ENCODE assay signal across 1 cellular context in the genomic region with DNA sequence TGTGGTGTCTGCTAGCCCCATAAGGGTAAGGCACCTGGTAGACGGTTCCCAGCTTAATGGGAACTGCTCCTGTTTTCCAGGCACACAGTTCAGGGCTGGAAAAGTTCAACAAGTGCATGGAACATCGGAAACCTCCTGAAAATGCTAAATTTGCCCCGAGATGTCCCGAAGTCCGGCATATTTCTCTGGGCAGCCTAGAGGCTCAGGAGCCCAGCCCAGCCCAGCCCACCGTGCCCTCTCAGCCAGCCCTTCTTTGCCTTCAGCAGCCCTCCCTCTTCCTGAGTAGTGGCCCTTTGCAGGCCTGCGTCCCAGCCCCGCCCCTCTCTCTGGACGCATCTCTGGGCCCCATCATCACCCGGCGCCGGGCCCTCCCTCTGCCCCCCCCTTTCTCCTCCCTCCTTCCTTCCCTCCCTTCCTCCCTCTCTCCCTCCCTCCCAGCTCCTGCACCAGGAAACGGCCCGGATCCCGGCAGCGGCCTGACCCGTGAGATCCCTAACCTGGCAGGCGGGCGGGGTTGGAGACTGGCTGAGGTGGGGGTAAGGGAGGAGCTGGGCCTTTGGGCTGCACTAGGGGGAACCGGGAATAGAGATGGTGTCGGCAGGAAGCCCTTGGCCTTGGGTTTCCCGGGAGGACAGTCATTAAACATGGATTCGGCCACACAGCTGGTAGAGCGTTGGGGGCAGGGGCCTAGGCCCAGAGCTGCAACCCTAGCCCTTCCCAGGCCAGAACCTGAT.
TF ChIP-seq lines count a peak whose summit lies in the region.

Gene BCL2L2, plus strand, starts transcription at position 422 of the 734 bp plus-strand sequence. CDS start 935 bp downstream, outside the sequence.

TF ChIP-seq in HepG2, 621 proteins besides CTCF, POLR2A, EP300 and RAD21 (continued from another document and continues in another):
- TF ChIP-seq ZBTB43 (CRISPR knock-in tag; conservative IDR thresholded peaks at IDR 0.05) (peak; percentile 78; the same call in 1 of the 2 replicates), FOXP4 (CRISPR knock-in tag; IDR thresholded peaks at IDR 0.05) (peak; percentile 84; the same call in 1 of the 2 replicates), CCAR2 (optimal IDR thresholded peaks at IDR 0.05; ENCODE audit: low read depth, low read length) (peak; percentile 90), DMTF1 (CRISPR knock-in tag; IDR thresholded peaks at IDR 0.05) (0 out of 2 replicates have a peak, but pooled peaks have one; percentile 28), HNF4G (IDR thresholded peaks at IDR 0.05; ENCODE audit: borderline replicate concordance, low read depth, low read length) (peak; percentile 42; the same call in 1 of the 2 replicates), HNF4G (CRISPR knock-in tag; IDR thresholded peaks at IDR 0.05; ENCODE audit: borderline replicate concordance, low read depth) (peak; percentile 91), ZBTB33 (CRISPR knock-in tag; IDR thresholded peaks at IDR 0.05) (peak; percentile 40; the same call in 1 of the 2 replicates), ZNF580 (CRISPR knock-in tag; IDR thresholded peaks at IDR 0.05; ENCODE audit: borderline replicate concordance, low read depth) (peak; percentile 92), NFAT5 (CRISPR knock-in tag; IDR thresholded peaks at IDR 0.05) (peak; percentile 81), NCOA2 (CRISPR knock-in tag; IDR thresholded peaks at IDR 0.05) (peak; percentile 71), MED1 (CRISPR knock-in tag; IDR thresholded peaks at IDR 0.05) (peak; percentile 94), NFATC3 (CRISPR knock-in tag; IDR thresholded peaks at IDR 0.05) (peak; percentile 98), CREM (IDR thresholded peaks at IDR 0.05) (peak; percentile 100), CREM (CRISPR knock-in tag; IDR thresholded peaks at IDR 0.05) (peak; percentile 90), ETV6 (CRISPR knock-in tag; conservative IDR thresholded peaks at IDR 0.05) (peak; percentile 82; the same call in 1 of the 2 replicates), ZNF432 (CRISPR knock-in tag; IDR thresholded peaks at IDR 0.05; ENCODE audit: borderline replicate concordance) (no peak), ZNF709 (CRISPR knock-in tag; IDR thresholded peaks at IDR 0.05) (peak; percentile 78), ZNF546 (CRISPR knock-in tag; conservative IDR thresholded peaks at IDR 0.05) (peak; percentile 66; the same call in 1 of the 2 replicates), TMF1 (CRISPR knock-in tag; IDR thresholded peaks at IDR 0.05; ENCODE audit: low read depth) (peak; percentile 92; the same call in 1 of the 2 replicates)
- TF ChIP-seq, protein P1, sequence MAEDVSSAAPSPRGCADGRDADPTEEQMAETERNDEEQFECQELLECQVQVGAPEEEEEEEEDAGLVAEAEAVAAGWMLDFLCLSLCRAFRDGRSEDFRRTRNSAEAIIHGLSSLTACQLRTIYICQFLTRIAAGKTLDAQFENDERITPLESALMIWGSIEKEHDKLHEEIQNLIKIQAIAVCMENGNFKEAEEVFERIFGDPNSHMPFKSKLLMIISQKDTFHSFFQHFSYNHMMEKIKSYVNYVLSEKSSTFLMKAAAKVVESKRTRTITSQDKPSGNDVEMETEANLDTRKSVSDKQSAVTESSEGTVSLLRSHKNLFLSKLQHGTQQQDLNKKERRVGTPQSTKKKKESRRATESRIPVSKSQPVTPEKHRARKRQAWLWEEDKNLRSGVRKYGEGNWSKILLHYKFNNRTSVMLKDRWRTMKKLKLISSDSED (CRISPR knock-in tag; IDR thresholded peaks at IDR 0.05), result no peak
- TF ChIP-seq, protein P2, sequence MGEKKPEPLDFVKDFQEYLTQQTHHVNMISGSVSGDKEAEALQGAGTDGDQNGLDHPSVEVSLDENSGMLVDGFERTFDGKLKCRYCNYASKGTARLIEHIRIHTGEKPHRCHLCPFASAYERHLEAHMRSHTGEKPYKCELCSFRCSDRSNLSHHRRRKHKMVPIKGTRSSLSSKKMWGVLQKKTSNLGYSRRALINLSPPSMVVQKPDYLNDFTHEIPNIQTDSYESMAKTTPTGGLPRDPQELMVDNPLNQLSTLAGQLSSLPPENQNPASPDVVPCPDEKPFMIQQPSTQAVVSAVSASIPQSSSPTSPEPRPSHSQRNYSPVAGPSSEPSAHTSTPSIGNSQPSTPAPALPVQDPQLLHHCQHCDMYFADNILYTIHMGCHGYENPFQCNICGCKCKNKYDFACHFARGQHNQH (CRISPR knock-in tag; IDR thresholded peaks at IDR 0.05), result peak; percentile 89
- TF ChIP-seq, protein P3, sequence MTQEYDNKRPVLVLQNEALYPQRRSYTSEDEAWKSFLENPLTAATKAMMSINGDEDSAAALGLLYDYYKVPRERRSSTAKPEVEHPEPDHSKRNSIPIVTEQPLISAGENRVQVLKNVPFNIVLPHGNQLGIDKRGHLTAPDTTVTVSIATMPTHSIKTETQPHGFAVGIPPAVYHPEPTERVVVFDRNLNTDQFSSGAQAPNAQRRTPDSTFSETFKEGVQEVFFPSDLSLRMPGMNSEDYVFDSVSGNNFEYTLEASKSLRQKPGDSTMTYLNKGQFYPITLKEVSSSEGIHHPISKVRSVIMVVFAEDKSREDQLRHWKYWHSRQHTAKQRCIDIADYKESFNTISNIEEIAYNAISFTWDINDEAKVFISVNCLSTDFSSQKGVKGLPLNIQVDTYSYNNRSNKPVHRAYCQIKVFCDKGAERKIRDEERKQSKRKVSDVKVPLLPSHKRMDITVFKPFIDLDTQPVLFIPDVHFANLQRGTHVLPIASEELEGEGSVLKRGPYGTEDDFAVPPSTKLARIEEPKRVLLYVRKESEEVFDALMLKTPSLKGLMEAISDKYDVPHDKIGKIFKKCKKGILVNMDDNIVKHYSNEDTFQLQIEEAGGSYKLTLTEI (CRISPR knock-in tag; conservative IDR thresholded peaks at IDR 0.05), result no peak
- TF ChIP-seq, protein P4, sequence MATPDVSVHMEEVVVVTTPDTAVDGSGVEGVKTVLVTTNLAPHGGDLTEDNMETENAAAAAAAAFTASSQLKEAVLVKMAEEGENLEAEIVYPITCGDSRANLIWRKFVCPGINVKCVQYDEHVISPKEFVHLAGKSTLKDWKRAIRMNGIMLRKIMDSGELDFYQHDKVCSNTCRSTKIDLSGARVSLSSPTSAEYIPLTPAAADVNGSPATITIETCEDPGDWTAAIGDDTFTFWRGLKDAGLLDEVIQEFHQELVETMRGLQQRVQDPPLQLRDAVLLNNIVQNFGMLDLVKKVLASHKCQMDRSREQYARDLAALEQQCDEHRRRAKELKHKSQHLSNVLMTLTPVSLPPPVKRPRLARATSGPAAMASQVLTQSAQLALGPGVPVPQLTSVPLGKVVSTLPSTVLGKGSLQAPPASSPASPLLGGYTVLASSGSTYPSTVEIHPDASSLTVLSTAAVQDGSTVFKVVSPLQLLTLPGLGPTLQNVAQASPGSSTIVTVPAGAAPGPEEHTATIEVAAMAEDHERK (CRISPR knock-in tag; IDR thresholded peaks at IDR 0.05; ENCODE audit: low read depth), result peak; percentile 69; the same call in 1 of the 2 replicates
- TF ChIP-seq, protein P5, sequence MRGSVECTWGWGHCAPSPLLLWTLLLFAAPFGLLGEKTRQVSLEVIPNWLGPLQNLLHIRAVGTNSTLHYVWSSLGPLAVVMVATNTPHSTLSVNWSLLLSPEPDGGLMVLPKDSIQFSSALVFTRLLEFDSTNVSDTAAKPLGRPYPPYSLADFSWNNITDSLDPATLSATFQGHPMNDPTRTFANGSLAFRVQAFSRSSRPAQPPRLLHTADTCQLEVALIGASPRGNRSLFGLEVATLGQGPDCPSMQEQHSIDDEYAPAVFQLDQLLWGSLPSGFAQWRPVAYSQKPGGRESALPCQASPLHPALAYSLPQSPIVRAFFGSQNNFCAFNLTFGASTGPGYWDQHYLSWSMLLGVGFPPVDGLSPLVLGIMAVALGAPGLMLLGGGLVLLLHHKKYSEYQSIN (CRISPR knock-in tag; IDR thresholded peaks at IDR 0.05; ENCODE audit: borderline replicate concordance), result no peak
